In genomic region chr15:92520914-92521623, GRCh38 we compare ENCODE assay signal across 10 cellular contexts.
DNase-seq lines count a peak whose midpoint lies in the region; ATAC-seq and TF ChIP-seq lines count a peak whose summit lies in the region.
"Had no signal": no experiment of that assay in that cellular context is flagged by ENCODE, and none has a peak within 500 bp of the region (broad histone marks: within the 10 kb centered on the region; RNA-seq: fewer than 3 reads in every experiment).

No MANE protein-coding gene starts in this region.

- DNase-seq in stimulated activated naive CD8-positive, alpha-beta T cell treated with anti-CD3 and anti-CD28 coated beads, Interleukin-15, amount 100 ng/mL, for 72 hours: no peak
- DNase-seq in stimulated activated naive CD8-positive, alpha-beta T cell treated with anti-CD3 and anti-CD28 coated beads, Interleukin-15, Interleukin-2, amounts not matched to agents 100 U/mL and 50 U/mL, for 24 hours: no peak
- no peak for DNase-seq in stimulated activated effector memory CD8-positive, alpha-beta T cell treated with anti-CD3 and anti-CD28 coated beads, Interleukin-12 subunit alpha, Interleukin-12 subunit beta, amount 100 ng/mL, for 72 hours (ENCODE audit: low spot score in 2 of 2)
- DNase-seq in foreskin keratinocyte (no peak), uterus (no peak)

- H3K4me3 ChIP-seq in uterus: no peak overlapping the region

- H3K9me3 Mint-ChIP-seq in stimulated activated naive CD8-positive, alpha-beta T cell treated with anti-CD3 and anti-CD28 coated beads, Interleukin-15, amount 100 ng/mL, for 72 hours: no peaks in the 10 kb centered on the region
- H3K9me3 Mint-ChIP-seq in stimulated activated effector memory CD8-positive, alpha-beta T cell treated with anti-CD3 and anti-CD28 coated beads, Interleukin-12 subunit alpha, Interleukin-12 subunit beta, amount 100 ng/mL, for 72 hours: no peaks in the 10 kb centered on the region
- H3K9me3 Mint-ChIP-seq: activated naive CD8-positive, alpha-beta T cell treated with anti-CD3 and anti-CD28 coated beads, Interleukin-2, amount 10 ng/mL, durations not matched to agents 7 days and 5 days; immature natural killer cell had no signal

- no peaks in the 10 kb centered on the region for H3K27me3 ChIP-seq in foreskin keratinocyte
- no peaks in the 10 kb centered on the region for H3K27me3 ChIP-seq in uterus

- TF ChIP-seq CTCF in foreskin keratinocyte (conservative IDR thresholded peaks at IDR 0.05) (no peak), uterus (IDR thresholded peaks at IDR 0.05) (no peak)

- no peak overlapping the region for H3K27ac Mint-ChIP-seq in stimulated activated naive CD8-positive, alpha-beta T cell treated with anti-CD3 and anti-CD28 coated beads, Interleukin-15, amount 100 ng/mL, for 72 hours
- H3K27ac Mint-ChIP-seq in stimulated activated effector memory CD8-positive, alpha-beta T cell treated with anti-CD3 and anti-CD28 coated beads, Interleukin-12 subunit alpha, Interleukin-12 subunit beta, amount 100 ng/mL, for 72 hours: no peak overlapping the region
- H3K27ac Mint-ChIP-seq: activated naive CD8-positive, alpha-beta T cell treated with anti-CD3 and anti-CD28 coated beads, Interleukin-2, amount 10 ng/mL, durations not matched to agents 7 days and 5 days; immature natural killer cell had no signal

- peak; percentile 42 for ATAC-seq in stimulated activated naive CD8-positive, alpha-beta T cell treated with anti-CD3 and anti-CD28 coated beads, Interleukin-15, amount 100 ng/mL, for 72 hours
- no peak for ATAC-seq in stimulated activated naive CD8-positive, alpha-beta T cell treated with anti-CD3 and anti-CD28 coated beads, Interleukin-15, Interleukin-2, amounts not matched to agents 100 U/mL and 50 U/mL, for 24 hours
- ATAC-seq in HG02798 (IDR thresholded peaks at IDR 0.05; ENCODE audit: poor library complexity, unreplicated experiment): peak; percentile 9
- peak; percentile 53 for ATAC-seq in HG03571 (IDR thresholded peaks at IDR 0.05; ENCODE audit: unreplicated experiment)
- peak; percentile 31 for ATAC-seq in stimulated activated effector memory CD8-positive, alpha-beta T cell treated with anti-CD3 and anti-CD28 coated beads, Interleukin-12 subunit alpha, Interleukin-12 subunit beta, amount 100 ng/mL, for 72 hours
- ATAC-seq in foreskin keratinocyte: no peak
- no peak for ATAC-seq in HG02840 (IDR thresholded peaks at IDR 0.05; ENCODE audit: low FRiP score, unreplicated experiment)

- H3K9me3 ChIP-seq in uterus: no peaks in the 10 kb centered on the region

- intact Hi-C loops in uterus (cut with DNase I; ENCODE audit: low total_unique reads): loop anchor here (10.0 kb wide), 1 partner anchor 194 kb away; no protein-coding TSS in a partner anchor

- no peaks in the 10 kb centered on the region for H3K36me3 Mint-ChIP-seq in stimulated activated effector memory CD8-positive, alpha-beta T cell treated with anti-CD3 and anti-CD28 coated beads, Interleukin-12 subunit alpha, Interleukin-12 subunit beta, amount 100 ng/mL, for 72 hours
- H3K36me3 Mint-ChIP-seq: activated naive CD8-positive, alpha-beta T cell treated with anti-CD3 and anti-CD28 coated beads, Interleukin-2, amount 10 ng/mL, durations not matched to agents 7 days and 5 days; immature natural killer cell had no signal

- H3K4me3 Mint-ChIP-seq in stimulated activated naive CD8-positive, alpha-beta T cell treated with anti-CD3 and anti-CD28 coated beads, Interleukin-15, amount 100 ng/mL, for 72 hours: no peak overlapping the region
- H3K4me3 Mint-ChIP-seq in stimulated activated effector memory CD8-positive, alpha-beta T cell treated with anti-CD3 and anti-CD28 coated beads, Interleukin-12 subunit alpha, Interleukin-12 subunit beta, amount 100 ng/mL, for 72 hours: no peak overlapping the region
- H3K4me3 Mint-ChIP-seq: activated naive CD8-positive, alpha-beta T cell treated with anti-CD3 and anti-CD28 coated beads, Interleukin-2, amount 10 ng/mL, durations not matched to agents 7 days and 5 days; immature natural killer cell had no signal

- no peaks in the 10 kb centered on the region for H3K4me1 ChIP-seq in foreskin keratinocyte
- H3K4me1 ChIP-seq in uterus: no peaks in the 10 kb centered on the region

- no peak overlapping the region for H3K27ac ChIP-seq in foreskin keratinocyte
- H3K27ac ChIP-seq in uterus: no peak overlapping the region

- H3K36me3 ChIP-seq in uterus: no peaks in the 10 kb centered on the region

- H3K27me3 Mint-ChIP-seq in stimulated activated naive CD8-positive, alpha-beta T cell treated with anti-CD3 and anti-CD28 coated beads, Interleukin-15, amount 100 ng/mL, for 72 hours: no peaks in the 10 kb centered on the region

- H3K4me1 Mint-ChIP-seq in stimulated activated naive CD8-positive, alpha-beta T cell treated with anti-CD3 and anti-CD28 coated beads, Interleukin-15, amount 100 ng/mL, for 72 hours: no peaks in the 10 kb centered on the region
- H3K4me1 Mint-ChIP-seq in stimulated activated effector memory CD8-positive, alpha-beta T cell treated with anti-CD3 and anti-CD28 coated beads, Interleukin-12 subunit alpha, Interleukin-12 subunit beta, amount 100 ng/mL, for 72 hours: no peaks in the 10 kb centered on the region

- no peak for TF ChIP-seq POLR2A in uterus (IDR thresholded peaks at IDR 0.05)

Comparison
In these comparisons a context has a peak if more than half of its experiments do, and no peak if none do; other contexts are left out.
1. ATAC-seq: peak in stimulated activated naive CD8-positive, alpha-beta T cell treated with anti-CD3 and anti-CD28 coated beads, Interleukin-15, amount 100 ng/mL, for 72 hours (single experiment), HG02798 (single experiment), HG03571 (single experiment) and stimulated activated effector memory CD8-positive, alpha-beta T cell treated with anti-CD3 and anti-CD28 coated beads, Interleukin-12 subunit alpha, Interleukin-12 subunit beta, amount 100 ng/mL, for 72 hours (single experiment); none in stimulated activated naive CD8-positive, alpha-beta T cell treated with anti-CD3 and anti-CD28 coated beads, Interleukin-15, Interleukin-2, amounts not matched to agents 100 U/mL and 50 U/mL, for 24 hours (single experiment), foreskin keratinocyte (single experiment) and HG02840 (single experiment).